In genomic region chr2:218701806-218702205, GRCh38 we compare ENCODE assay signal across 22 cellular contexts.
"Had no signal": no experiment of that assay in that cellular context is flagged by ENCODE, and none has a peak within 500 bp of the region (broad histone marks: within the 10 kb centered on the region; RNA-seq: fewer than 3 reads in every experiment).

No MANE protein-coding gene starts in this region.

- H3K27ac ChIP-seq: coronary artery, esophagus muscularis mucosa, heart right ventricle, lower lobe of right lung, pancreas, psoas muscle, right atrium auricular region, thyroid gland had no signal

- DNase-seq: activated CD4-positive, alpha-beta T cell treated with anti-CD3 and anti-CD28 coated beads for 1 hour; activated CD8-positive, alpha-beta memory T cell treated with anti-CD3 and anti-CD28 coated beads for 24 hours; activated effector memory CD4-positive, alpha-beta T cell treated with anti-CD3 and anti-CD28 coated beads, Interleukin-2, amount 50 U/mL, for 16 hours; activated naive CD4-positive, alpha-beta T cell treated with anti-CD3 and anti-CD28 coated beads, Interleukin-2, amount 50 U/mL, for 16 hours; activated naive CD8-positive, alpha-beta T cell treated with anti-CD3 and anti-CD28 coated beads, Interleukin-2, amount 50 U/mL, for 24 hours; aorta; cerebellar nuclear complex; heart right ventricle; islet precursor cell; left colon; lower lobe of right lung; pancreas; psoas muscle; stimulated activated CD4-positive, alpha-beta T cell treated with anti-CD3 and anti-CD28 coated beads, Interleukin-4, amount 100 ng/mL, for 24 hours; stimulated activated naive CD4-positive, alpha-beta T cell treated with Interleukin-2 at 50 U/mL for 16 hours; T-helper 9 cell; thyroid gland had no signal

- H3K27ac Mint-ChIP-seq: activated naive CD8-positive, alpha-beta T cell treated with anti-CD3 and anti-CD28 coated beads, Interleukin-2, amount 50 U/mL, for 24 hours; mesothelial cell of epicardium; natural killer cell treated with Interleukin-12 subunit alpha and Interleukin-12 subunit beta and Interleukin-15 and Interleukin-18, amount 100 ng/mL, for 72 hours had no signal

- H3K4me3 Mint-ChIP-seq: activated naive CD8-positive, alpha-beta T cell treated with anti-CD3 and anti-CD28 coated beads, Interleukin-2, amount 50 U/mL, for 24 hours; mesothelial cell of epicardium; natural killer cell treated with Interleukin-12 subunit alpha and Interleukin-12 subunit beta and Interleukin-15 and Interleukin-18, amount 100 ng/mL, for 72 hours had no signal

- H3K9me3 ChIP-seq: esophagus muscularis mucosa, heart right ventricle, lower lobe of right lung, pancreas, psoas muscle, right atrium auricular region, thyroid gland had no signal

- H3K4me3 ChIP-seq: coronary artery, esophagus muscularis mucosa, heart right ventricle, lower lobe of right lung, pancreas, psoas muscle, right atrium auricular region, thyroid gland had no signal

- H3K27me3 Mint-ChIP-seq: activated naive CD8-positive, alpha-beta T cell treated with anti-CD3 and anti-CD28 coated beads, Interleukin-2, amount 50 U/mL, for 24 hours; natural killer cell treated with Interleukin-12 subunit alpha and Interleukin-12 subunit beta and Interleukin-15 and Interleukin-18, amount 100 ng/mL, for 72 hours had no signal

- ATAC-seq: activated naive CD8-positive, alpha-beta T cell treated with anti-CD3 and anti-CD28 coated beads, Interleukin-2, amount 50 U/mL, for 24 hours; left colon; lower lobe of right lung; natural killer cell treated with Interleukin-12 subunit alpha and Interleukin-12 subunit beta and Interleukin-15 and Interleukin-18, amount 100 ng/mL, for 72 hours; pancreas had no signal

- H3K4me1 Mint-ChIP-seq: activated naive CD8-positive, alpha-beta T cell treated with anti-CD3 and anti-CD28 coated beads, Interleukin-2, amount 50 U/mL, for 24 hours; mesothelial cell of epicardium had no signal

- H3K36me3 Mint-ChIP-seq: natural killer cell treated with Interleukin-12 subunit alpha and Interleukin-12 subunit beta and Interleukin-15 and Interleukin-18, amount 100 ng/mL, for 72 hours had no signal

- H3K4me1 ChIP-seq: esophagus muscularis mucosa, heart right ventricle, lower lobe of right lung, pancreas, psoas muscle, right atrium auricular region, thyroid gland had no signal

- H3K9me3 Mint-ChIP-seq: activated naive CD8-positive, alpha-beta T cell treated with anti-CD3 and anti-CD28 coated beads, Interleukin-2, amount 50 U/mL, for 24 hours; mesothelial cell of epicardium; natural killer cell treated with Interleukin-12 subunit alpha and Interleukin-12 subunit beta and Interleukin-15 and Interleukin-18, amount 100 ng/mL, for 72 hours had no signal

- H3K27me3 ChIP-seq: esophagus muscularis mucosa, heart right ventricle, pancreas, right atrium auricular region, thyroid gland had no signal
